Comparison of ENCODE assay signal across 20 cellular contexts in the genomic region with DNA sequence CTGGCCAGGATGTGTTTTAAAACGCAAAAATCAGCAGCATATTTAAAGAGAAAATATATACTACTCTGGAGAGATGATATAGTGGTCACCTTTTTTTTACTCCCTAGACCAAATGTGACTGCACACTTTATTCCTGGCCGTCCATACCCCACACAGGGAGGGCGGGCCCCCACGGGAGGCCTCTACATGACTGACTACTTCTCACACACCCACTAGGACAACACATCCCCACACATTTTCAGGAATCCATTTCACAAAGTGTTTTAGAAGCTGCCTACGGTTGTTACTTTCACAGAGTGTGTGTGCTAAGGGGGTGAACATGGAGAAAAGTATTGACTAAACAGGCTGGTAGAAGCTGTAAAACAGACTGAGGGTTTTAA.
A peak's percentile ranks its signal among the peaks of the same experiment; 100 is the strongest.
DNase-seq lines count a peak whose midpoint lies in the region; ATAC-seq, FAIRE-seq and TF ChIP-seq lines count a peak whose summit lies in the region.
"Had no signal": no experiment of that assay in that cellular context is flagged by ENCODE, and none has a peak within 500 bp of the region (broad histone marks: within the 10 kb centered on the region; RNA-seq: fewer than 3 reads in every experiment).

No MANE protein-coding gene starts in this region.

- H3K9me1 ChIP-seq in K562 (ENCODE audit: control insufficient read depth, insufficient read depth, low read length): no peaks in the 10 kb centered on the region

- POLR2A ChIA-PET in K562 (lab: Yijun Ruan, JAX): interaction anchor here (1.2 to 1.6 kb wide), 2 partner anchors 9 to 15 kb away, joined by 4 to 5 read pairs; no protein-coding TSS in a partner anchor

- CTCF ChIA-PET in K562 (lab: Yijun Ruan, JAX; ENCODE audit: low intra/inter-chr PET ratio): no interaction called here

- H3K4me3 ChIP-seq in left ventricle myocardium inferior (no peak overlapping the region), K562 (no peak overlapping the region), neutrophil (ENCODE audit: low read depth in 1 of 2, low read length in 1 of 2) (no peak overlapping the region), upper lobe of right lung (no peak overlapping the region)
- H3K4me3 ChIP-seq: adrenal gland, HAP-1, lung, pancreas, sigmoid colon had no signal

- H4K20me1 ChIP-seq in K562 (replicated peaks; ENCODE audit: control insufficient read depth, insufficient read depth, low read length): 0 out of 2 replicates have a peak, but pooled peaks cover 3% of the 10 kb centered on the region

- TF ChIP-seq CTCF in left ventricle myocardium inferior (IDR thresholded peaks at IDR 0.05; ENCODE audit: borderline replicate concordance) (no peak), K562 (IDR thresholded peaks at IDR 0.05 in 2 of 3, conservative IDR thresholded peaks at IDR 0.05 in 1 of 3; ENCODE audit: insufficient read depth in 2 of 3, low read depth in 1 of 3, low read length in 3 of 3) (no peak), neutrophil (IDR thresholded peaks at IDR 0.05) (no peak), upper lobe of right lung (IDR thresholded peaks at IDR 0.05) (no peak), foreskin keratinocyte (conservative IDR thresholded peaks at IDR 0.05) (no peak)

- H3K36me3 ChIP-seq in left ventricle myocardium inferior: no peaks in the 10 kb centered on the region
- peaks cover under 1% of the 10 kb centered on the region; the same call in 2 of the 3 replicates for H3K36me3 ChIP-seq in K562 (ENCODE audit: control insufficient read depth, insufficient read depth, low read length)
- H3K36me3 ChIP-seq in neutrophil: no peaks in the 10 kb centered on the region
- H3K36me3 ChIP-seq in upper lobe of right lung: no peaks in the 10 kb centered on the region
- H3K36me3 ChIP-seq: pancreas, sigmoid colon had no signal

- no peak for TF ChIP-seq RAD21 in K562 (CRISPR knock-in tag; conservative IDR thresholded peaks at IDR 0.05 in 1 of 2, IDR thresholded peaks at IDR 0.05 in 1 of 2)

- DNase-seq in left ventricle myocardium inferior (no peak), cardiac septum (ENCODE audit: low spot score) (no peak), K562 (ENCODE audit: extremely low read depth in 1 of 4, low spot score in 3 of 4) (no peak), upper lobe of right lung (no peak), Ammon's horn (ENCODE audit: low spot score) (no peak), foreskin keratinocyte (no peak)
- DNase-seq: activated effector memory CD4-positive, alpha-beta T cell treated with Interleukin-2 at 50 U/mL for 16 hours; adrenal gland; Caco-2; erythroblast; NCI-H1417 treated with DMSO at 0.1 percent for 48 hours; pancreas; SIG-M5; sigmoid colon; stimulated activated CD4-positive, alpha-beta T cell treated with anti-CD3 and anti-CD28 coated beads, Interleukin-4, amount 100 ng/mL, for 1 hour had no signal

- H3K9me3 ChIP-seq in left ventricle myocardium inferior (replicated peaks) (no peaks in the 10 kb centered on the region), K562 (replicated peaks; ENCODE audit: control insufficient read depth, insufficient read depth, low read depth, low read length) (no peaks in the 10 kb centered on the region), neutrophil (no peaks in the 10 kb centered on the region), upper lobe of right lung (no peaks in the 10 kb centered on the region)
- H3K9me3 ChIP-seq: adrenal gland, Caco-2, HAP-1, pancreas, sigmoid colon had no signal

- WGBS in K562 (ENCODE audit: insufficient coverage, low coverage, missing lambda C conversion rate): 58% methylated on average over 5 of the region's 5 CpGs

- H3K4me2 ChIP-seq in K562 (ENCODE audit: insufficient read depth, low read length): no peak overlapping the region; the same call in 1 of the 2 replicates

- no peaks in the 10 kb centered on the region for H3K27me3 ChIP-seq in left ventricle myocardium inferior (ENCODE audit: low read depth)
- no peaks in the 10 kb centered on the region for H3K27me3 ChIP-seq in K562 (ENCODE audit: control insufficient read depth in 2 of 2, insufficient read depth in 2 of 2, low read length in 2 of 2)
- H3K27me3 ChIP-seq in neutrophil: no peaks in the 10 kb centered on the region
- no peaks in the 10 kb centered on the region for H3K27me3 ChIP-seq in upper lobe of right lung
- H3K27me3 ChIP-seq in foreskin keratinocyte: no peaks in the 10 kb centered on the region
- H3K27me3 ChIP-seq: adrenal gland, dorsolateral prefrontal cortex, pancreas, sigmoid colon had no signal

- no peak overlapping the region for H3K9ac ChIP-seq in K562 (ENCODE audit: insufficient read depth in 1 of 2, low read depth in 2 of 2, low read length in 2 of 2)

- in situ Hi-C loops in K562 (cut with MboI): no loop called here

- intact Hi-C loops in left ventricle myocardium inferior (cut with micrococcal nuclease): no loop called here
- intact Hi-C loops in cardiac septum (cut with DNase I): no loop called here
- intact Hi-C loops in K562 (cut with micrococcal nuclease): no loop called here
- intact Hi-C loops in upper lobe of right lung (cut with DNase I): loop anchor here (10.0 kb wide), 1 partner anchor 61 kb away; no protein-coding TSS in a partner anchor

- no TSS peak for BruUV-seq in K562 (replicated peaks; lab: Mats Ljungman, UMichigan)

- H3K27ac ChIP-seq in left ventricle myocardium inferior (replicated peaks): peak overlapping the region; percentile 60
- no peak overlapping the region for H3K27ac ChIP-seq in K562 (ENCODE audit: extremely low read depth, low read depth, low read length)
- peak overlapping the region; percentile 95 for H3K27ac ChIP-seq in neutrophil
- H3K27ac ChIP-seq in upper lobe of right lung: peak overlapping the region; percentile 52
- no peak overlapping the region for H3K27ac ChIP-seq in foreskin keratinocyte
- H3K27ac ChIP-seq: pancreas, sigmoid colon had no signal

- peaks cover 15% of the 10 kb centered on the region for H3K79me2 ChIP-seq in K562 (ENCODE audit: control insufficient read depth, insufficient read depth, low read length)

- no peak for TF ChIP-seq EP300 in K562 (IDR thresholded peaks at IDR 0.05; ENCODE audit: low read length)

- no peak overlapping the region for H2AFZ ChIP-seq in K562 (ENCODE audit: low read depth, low read length)

- ATAC-seq in K562: peak; percentile 57
- no peak for ATAC-seq in upper lobe of right lung
- ATAC-seq in foreskin keratinocyte: no peak
- ATAC-seq: pancreas had no signal

- peaks cover 84% of the 10 kb centered on the region for H3K4me1 ChIP-seq in left ventricle myocardium inferior
- H3K4me1 ChIP-seq in K562 (replicated peaks in 1 of 2; ENCODE audit: control insufficient read depth in 2 of 2, insufficient read depth in 2 of 2, low read length in 2 of 2): peaks cover 5 to 14% of the 10 kb centered on the region in 2 experiments; a peak in 4 of 5 replicates
- peaks cover 48 to 49% of the 10 kb centered on the region in 2 experiments for H3K4me1 ChIP-seq in neutrophil (ENCODE audit: control insufficient read depth in 1 of 2, insufficient read depth in 1 of 2, low read depth in 1 of 2, low read length in 1 of 2)
- H3K4me1 ChIP-seq in upper lobe of right lung: peaks cover 66% of the 10 kb centered on the region
- H3K4me1 ChIP-seq in foreskin keratinocyte: peaks cover 23% of the 10 kb centered on the region
- H3K4me1 ChIP-seq: Caco-2 had no signal

- no peak for FAIRE-seq in K562 (lab: Jason Lieb, UNC)
- FAIRE-seq: bronchial epithelial cell, pancreas had no signal

- no peak for TF ChIP-seq POLR2A in K562 (conservative IDR thresholded peaks at IDR 0.05)

TF ChIP-seq in K562, 482 proteins besides CTCF, POLR2A, EP300 and RAD21 (continues in another document):
- TF ChIP-seq ZNF639 (CRISPR knock-in tag; conservative IDR thresholded peaks at IDR 0.05 in 1 of 2, IDR thresholded peaks at IDR 0.05 in 1 of 2) (no peak), ZKSCAN1 (IDR thresholded peaks at IDR 0.05; ENCODE audit: low read depth, low read length) (no peak), ZC3H4 (CRISPR knock-in tag; IDR thresholded peaks at IDR 0.05; ENCODE audit: borderline replicate concordance) (no peak), HINFP (tag; conservative IDR thresholded peaks at IDR 0.05; ENCODE audit: low read depth) (no peak), MTA1 (IDR thresholded peaks at IDR 0.05; ENCODE audit: borderline replicate concordance) (no peak), DLX4 (CRISPR knock-in tag; IDR thresholded peaks at IDR 0.05) (no peak), HDAC2 (IDR thresholded peaks at IDR 0.05) (no peak), RUNX1 (IDR thresholded peaks at IDR 0.05; ENCODE audit: low read depth) (no peak), PHB2 (IDR thresholded peaks at IDR 0.05; ENCODE audit: low read depth) (no peak), PURB (CRISPR knock-in tag; IDR thresholded peaks at IDR 0.05; ENCODE audit: low read depth) (no peak)

Comparison
In these comparisons a context has a peak if more than half of its experiments do, and no peak if none do; other contexts are left out.
1. H3K27ac ChIP-seq: peak in left ventricle myocardium inferior (single experiment), neutrophil (single experiment) and upper lobe of right lung (single experiment); none in K562 (single experiment) and foreskin keratinocyte (single experiment).